In genomic region chr9:135501261-135502167, GRCh38 we compare ENCODE assay signal across 8 cellular contexts. TPM values are rescaled to one million over a fixed set of nuclear protein-coding genes. Genes with fewer than 3 reads are reported as not detected.
DNase-seq lines count a peak whose midpoint lies in the region; ATAC-seq lines count a peak whose summit lies in the region.

No MANE protein-coding gene starts in this region.

- peaks cover 23% of the 10 kb centered on the region for H3K36me3 ChIP-seq in CD4-positive, CD25-positive, alpha-beta regulatory T cell (ENCODE audit: control insufficient read depth, insufficient read depth, low read length)
- peaks cover 35% of the 10 kb centered on the region for H3K36me3 ChIP-seq in iPS-15b (ENCODE audit: control insufficient read depth, insufficient read depth, low read length)

- H3K9me3 Mint-ChIP-seq in CD4-positive, CD25-positive, alpha-beta regulatory T cell = no peaks in the 10 kb centered on the region
- no peaks in the 10 kb centered on the region for H3K9me3 Mint-ChIP-seq in activated naive CD8-positive, alpha-beta T cell treated with anti-CD3 and anti-CD28 coated beads, Interleukin-2, amount 10 ng/mL, durations not matched to agents 7 days and 5 days
- H3K9me3 Mint-ChIP-seq in stimulated activated effector memory CD8-positive, alpha-beta T cell treated with anti-CD3 and anti-CD28 coated beads, Interleukin-12 subunit alpha, Interleukin-12 subunit beta, amount 100 ng/mL, for 72 hours = no peaks in the 10 kb centered on the region

- no peaks in the 10 kb centered on the region for H3K27me3 ChIP-seq in CD4-positive, CD25-positive, alpha-beta regulatory T cell (ENCODE audit: control insufficient read depth, insufficient read depth, low read length)
- H3K27me3 ChIP-seq in iPS-15b (ENCODE audit: control insufficient read depth, insufficient read depth, low read length) = no peaks in the 10 kb centered on the region

- peaks cover 13% of the 10 kb centered on the region for H3K36me3 Mint-ChIP-seq in CD4-positive, CD25-positive, alpha-beta regulatory T cell
- H3K36me3 Mint-ChIP-seq in activated naive CD8-positive, alpha-beta T cell treated with anti-CD3 and anti-CD28 coated beads, Interleukin-2, amount 10 ng/mL, durations not matched to agents 7 days and 5 days = peaks cover 1% of the 10 kb centered on the region
- H3K36me3 Mint-ChIP-seq in stimulated activated effector memory CD8-positive, alpha-beta T cell treated with anti-CD3 and anti-CD28 coated beads, Interleukin-12 subunit alpha, Interleukin-12 subunit beta, amount 100 ng/mL, for 72 hours = peaks cover 49% of the 10 kb centered on the region

- peak overlapping the region; percentile 79 for H3K9ac ChIP-seq in iPS-15b (ENCODE audit: low read depth, low read length)

- peaks cover 5% of the 10 kb centered on the region for H3K27me3 Mint-ChIP-seq in CD4-positive, CD25-positive, alpha-beta regulatory T cell
- H3K27me3 Mint-ChIP-seq in activated naive CD8-positive, alpha-beta T cell treated with anti-CD3 and anti-CD28 coated beads, Interleukin-2, amount 10 ng/mL, durations not matched to agents 7 days and 5 days = no peaks in the 10 kb centered on the region

- H3K27ac ChIP-seq in CD4-positive, CD25-positive, alpha-beta regulatory T cell (ENCODE audit: insufficient read depth, low read length, poor library complexity, severe bottlenecking) = peak overlapping the region; percentile 47

- H3K4me3 Mint-ChIP-seq in CD4-positive, CD25-positive, alpha-beta regulatory T cell = peak overlapping the region; percentile 84 to 92 (median 88)
- peak overlapping the region; percentile 95 for H3K4me3 Mint-ChIP-seq in activated naive CD8-positive, alpha-beta T cell treated with anti-CD3 and anti-CD28 coated beads, Interleukin-2, amount 10 ng/mL, durations not matched to agents 7 days and 5 days
- peak overlapping the region; percentile 89 for H3K4me3 Mint-ChIP-seq in stimulated activated effector memory CD8-positive, alpha-beta T cell treated with anti-CD3 and anti-CD28 coated beads, Interleukin-12 subunit alpha, Interleukin-12 subunit beta, amount 100 ng/mL, for 72 hours

- no peak for ATAC-seq in CD4-positive, CD25-positive, alpha-beta regulatory T cell (ENCODE audit: low read depth in 2 of 2)
- peak; percentile 43 for ATAC-seq in HG02973 (IDR thresholded peaks at IDR 0.05; ENCODE audit: unreplicated experiment)
- ATAC-seq in activated naive CD8-positive, alpha-beta T cell treated with anti-CD3 and anti-CD28 coated beads, Interleukin-2, amount 10 ng/mL, durations not matched to agents 7 days and 5 days (ENCODE audit: low read depth) = no peak
- ATAC-seq in stimulated activated effector memory CD8-positive, alpha-beta T cell treated with anti-CD3 and anti-CD28 coated beads, Interleukin-12 subunit alpha, Interleukin-12 subunit beta, amount 100 ng/mL, for 72 hours = peak; percentile 78
- ATAC-seq in GM18858 (IDR thresholded peaks at IDR 0.05; ENCODE audit: unreplicated experiment) = no peak
- ATAC-seq in GM19351 (IDR thresholded peaks at IDR 0.05; ENCODE audit: unreplicated experiment) = no peak

- H3K4me3 ChIP-seq in CD4-positive, CD25-positive, alpha-beta regulatory T cell (ENCODE audit: low read depth, low read length) = peak overlapping the region; percentile 19
- peak overlapping the region; percentile 72 for H3K4me3 ChIP-seq in iPS-15b (ENCODE audit: low read depth, low read length)

- POLR2A ChIA-PET in activated naive CD8-positive, alpha-beta T cell treated with anti-CD3 and anti-CD28 coated beads, Interleukin-2, amount 10 ng/mL, durations not matched to agents 7 days and 5 days (lab: Charles Lee) = no interaction called here

- H3K27ac Mint-ChIP-seq in CD4-positive, CD25-positive, alpha-beta regulatory T cell = peak overlapping the region in 2 of 3 donors; percentile 32 to 89
- H3K27ac Mint-ChIP-seq in activated naive CD8-positive, alpha-beta T cell treated with anti-CD3 and anti-CD28 coated beads, Interleukin-2, amount 10 ng/mL, durations not matched to agents 7 days and 5 days = peak overlapping the region; percentile 64
- H3K27ac Mint-ChIP-seq in stimulated activated effector memory CD8-positive, alpha-beta T cell treated with anti-CD3 and anti-CD28 coated beads, Interleukin-12 subunit alpha, Interleukin-12 subunit beta, amount 100 ng/mL, for 72 hours = peak overlapping the region; percentile 98

- no peaks in the 10 kb centered on the region for H3K9me3 ChIP-seq in CD4-positive, CD25-positive, alpha-beta regulatory T cell (ENCODE audit: control insufficient read depth in 2 of 2, low read length in 2 of 2)
- no peaks in the 10 kb centered on the region for H3K9me3 ChIP-seq in iPS-15b (ENCODE audit: control insufficient read depth, insufficient read depth, low read length)

- DNase-seq in CD4-positive, CD25-positive, alpha-beta regulatory T cell = peak in 1 of 3 donors; percentile 71
- DNase-seq in activated naive CD8-positive, alpha-beta T cell treated with anti-CD3 and anti-CD28 coated beads, Interleukin-2, amount 10 ng/mL, durations not matched to agents 7 days and 5 days = peak; percentile 27
- DNase-seq in stimulated activated effector memory CD8-positive, alpha-beta T cell treated with anti-CD3 and anti-CD28 coated beads, Interleukin-12 subunit alpha, Interleukin-12 subunit beta, amount 100 ng/mL, for 72 hours (ENCODE audit: low spot score in 2 of 2) = no peak
- DNase-seq in occipital lobe (lab: John Stamatoyannopoulos, UW) = no peak

- peaks cover 0 to 32% (median 13%) of the 10 kb centered on the region in 4 donors for H3K4me1 Mint-ChIP-seq in CD4-positive, CD25-positive, alpha-beta regulatory T cell
- peaks cover 4% of the 10 kb centered on the region for H3K4me1 Mint-ChIP-seq in activated naive CD8-positive, alpha-beta T cell treated with anti-CD3 and anti-CD28 coated beads, Interleukin-2, amount 10 ng/mL, durations not matched to agents 7 days and 5 days
- peaks cover 40% of the 10 kb centered on the region for H3K4me1 Mint-ChIP-seq in stimulated activated effector memory CD8-positive, alpha-beta T cell treated with anti-CD3 and anti-CD28 coated beads, Interleukin-12 subunit alpha, Interleukin-12 subunit beta, amount 100 ng/mL, for 72 hours

- H3K4me1 ChIP-seq in CD4-positive, CD25-positive, alpha-beta regulatory T cell (ENCODE audit: control insufficient read depth, insufficient read depth, low read length, poor library complexity, severe bottlenecking) = peaks cover 28% of the 10 kb centered on the region
- H3K4me1 ChIP-seq in iPS-15b (ENCODE audit: control insufficient read depth, insufficient read depth, low read length) = no peaks in the 10 kb centered on the region

RNA-seq across cellular contexts. Expression of gene MRPS2, which starts 1.0 kb away (rescaled TPM):
- 18.1 TPM for total RNA-seq in CD4-positive, CD25-positive, alpha-beta regulatory T cell
- polyA plus RNA-seq in CD4-positive, CD25-positive, alpha-beta regulatory T cell = 10 to 100 TPM; 47.1 to 56.7 (median 53.5) TPM
- total RNA-seq in activated naive CD8-positive, alpha-beta T cell treated with anti-CD3 and anti-CD28 coated beads, Interleukin-2, amount 10 ng/mL, durations not matched to agents 7 days and 5 days = 10 to 100 TPM; 29.3 to 30.1 TPM
- total RNA-seq in occipital lobe = 9.7 TPM

RNA-seq across cellular contexts. Expression of gene LCN1, which starts 19.7 kb away (rescaled TPM):
- total RNA-seq in CD4-positive, CD25-positive, alpha-beta regulatory T cell = not detected
- polyA plus RNA-seq in CD4-positive, CD25-positive, alpha-beta regulatory T cell = not detected
- not detected for total RNA-seq in activated naive CD8-positive, alpha-beta T cell treated with anti-CD3 and anti-CD28 coated beads, Interleukin-2, amount 10 ng/mL, durations not matched to agents 7 days and 5 days
- not detected for total RNA-seq in occipital lobe

RNA-seq across cellular contexts. Expression of gene PPP1R26, which starts 21.9 kb away (rescaled TPM):
- 2.5 TPM for total RNA-seq in CD4-positive, CD25-positive, alpha-beta regulatory T cell
- polyA plus RNA-seq in CD4-positive, CD25-positive, alpha-beta regulatory T cell = under 1 TPM in 3 of 4 donors, not detected in 1; 0.05 to 0.64 (median 0.06) TPM
- under 1 TPM; 0.17 to 0.28 TPM for total RNA-seq in activated naive CD8-positive, alpha-beta T cell treated with anti-CD3 and anti-CD28 coated beads, Interleukin-2, amount 10 ng/mL, durations not matched to agents 7 days and 5 days
- total RNA-seq in occipital lobe = 38.5 TPM

RNA-seq across cellular contexts. Expression of gene OBP2A, which starts 44.4 kb away (rescaled TPM):
- total RNA-seq in CD4-positive, CD25-positive, alpha-beta regulatory T cell = not detected
- not detected for polyA plus RNA-seq in CD4-positive, CD25-positive, alpha-beta regulatory T cell
- total RNA-seq in activated naive CD8-positive, alpha-beta T cell treated with anti-CD3 and anti-CD28 coated beads, Interleukin-2, amount 10 ng/mL, durations not matched to agents 7 days and 5 days = not detected
- not detected for total RNA-seq in occipital lobe

Comparison
In these comparisons a context has a peak if more than half of its experiments do, and no peak if none do; other contexts are left out.
1. ATAC-seq: peak in HG02973 (single experiment) and stimulated activated effector memory CD8-positive, alpha-beta T cell treated with anti-CD3 and anti-CD28 coated beads, Interleukin-12 subunit alpha, Interleukin-12 subunit beta, amount 100 ng/mL, for 72 hours (single experiment); none in CD4-positive, CD25-positive, alpha-beta regulatory T cell (0 of 2), activated naive CD8-positive, alpha-beta T cell treated with anti-CD3 and anti-CD28 coated beads, Interleukin-2, amount 10 ng/mL, durations not matched to agents 7 days and 5 days (single experiment), GM18858 (single experiment) and GM19351 (single experiment).
2. RNA of gene PPP1R26, which starts 21.9 kb away (total RNA-seq): 38.5 TPM in occipital lobe (single experiment); 2.5 TPM in CD4-positive, CD25-positive, alpha-beta regulatory T cell (single experiment) and 0.17 to 0.28 TPM in activated naive CD8-positive, alpha-beta T cell treated with anti-CD3 and anti-CD28 coated beads, Interleukin-2, amount 10 ng/mL, durations not matched to agents 7 days and 5 days; every median in the first group is over 10 times any median in the second.
3. Peak in every context shown above with its lines, with median percentiles within 50 percentile points of each other: H3K27ac Mint-ChIP-seq and H3K4me3 Mint-ChIP-seq.